Comparison of ENCODE assay signal across 7 cellular contexts in genomic region chr19:41746593-41747227, GRCh38. TPM values are rescaled to one million over a fixed set of nuclear protein-coding genes. Genes with fewer than 3 reads are reported as not detected.
DNase-seq lines count a peak whose midpoint lies in the region; ATAC-seq and TF ChIP-seq lines count a peak whose summit lies in the region.

No MANE protein-coding gene starts in this region.

- peaks cover 0 to 39% of the 10 kb centered on the region in 2 donors for H3K4me1 ChIP-seq in left lung

- peak; percentile 67 for TF ChIP-seq CTCF in GM12864 (IDR thresholded peaks at IDR 0.05; ENCODE audit: low read depth, low read length, missing control alignments)
- TF ChIP-seq CTCF in brain (conservative IDR thresholded peaks at IDR 0.05), result peak; percentile 21 to 45
- peak; percentile 36 to 37 for TF ChIP-seq CTCF in left lung (IDR thresholded peaks at IDR 0.05)

- no peaks in the 10 kb centered on the region for H3K9me3 Mint-ChIP-seq in brain
- no peaks in the 10 kb centered on the region for H3K9me3 Mint-ChIP-seq in stimulated activated naive B cell treated with anti-CD40 and anti-IgM and Interleukin-4, amounts not matched to agents 10 μg/mL and 1 μg/mL and 100 μg/mL, for 72 hours

- H3K27ac Mint-ChIP-seq in brain, result no peak overlapping the region
- H3K27ac Mint-ChIP-seq in stimulated activated naive B cell treated with anti-CD40 and anti-IgM and Interleukin-4, amounts not matched to agents 10 μg/mL and 1 μg/mL and 100 μg/mL, for 72 hours, result no peak overlapping the region

- H3K27ac ChIP-seq in left lung, result peak overlapping the region in 1 of 2 donors; percentile 80

- DNase-seq in GM12864 (ENCODE audit: low read depth) (peak; percentile 4), NCI-H1694 (lab: John Stamatoyannopoulos, UW) (peak; percentile 25), T-helper 9 cell (peak; percentile 8), left lung (peak in 1 of 2 donors; percentile 57)
- peak; percentile 8 for DNase-seq in stimulated activated naive B cell treated with anti-CD40 and anti-IgM and Interleukin-4, amounts not matched to agents 10 μg/mL and 1 μg/mL and 100 μg/mL, for 72 hours

- H3K9me3 ChIP-seq in left lung, result no peaks in the 10 kb centered on the region

- no peaks in the 10 kb centered on the region for H3K36me3 Mint-ChIP-seq in brain
- H3K36me3 Mint-ChIP-seq in stimulated activated naive B cell treated with anti-CD40 and anti-IgM and Interleukin-4, amounts not matched to agents 10 μg/mL and 1 μg/mL and 100 μg/mL, for 72 hours, result no peaks in the 10 kb centered on the region

- H3K27me3 ChIP-seq in left lung, result peaks cover 0 to 22% of the 10 kb centered on the region in 2 donors

- H3K4me3 ChIP-seq in GM12864 (ENCODE audit: low read depth, low read length), result no peak overlapping the region
- no peak overlapping the region for H3K4me3 ChIP-seq in left lung

- ATAC-seq in left lung (peak; percentile 79), HG03457 (IDR thresholded peaks at IDR 0.05; ENCODE audit: unreplicated experiment) (no peak)
- peak; percentile 76 to 81 for ATAC-seq in stimulated activated naive B cell treated with anti-CD40 and anti-IgM and Interleukin-4, amounts not matched to agents 10 μg/mL and 1 μg/mL and 100 μg/mL, for 72 hours (replicated peaks)

- H3K27me3 Mint-ChIP-seq in brain, result peaks cover 73% of the 10 kb centered on the region
- peaks cover 40 to 51% of the 10 kb centered on the region in 2 donors for H3K27me3 Mint-ChIP-seq in stimulated activated naive B cell treated with anti-CD40 and anti-IgM and Interleukin-4, amounts not matched to agents 10 μg/mL and 1 μg/mL and 100 μg/mL, for 72 hours

- intact Hi-C loops in left lung (cut with DNase I), result no loop called here

- no peak overlapping the region for H3K4me3 Mint-ChIP-seq in brain
- H3K4me3 Mint-ChIP-seq in stimulated activated naive B cell treated with anti-CD40 and anti-IgM and Interleukin-4, amounts not matched to agents 10 μg/mL and 1 μg/mL and 100 μg/mL, for 72 hours, result no peak overlapping the region

- no peaks in the 10 kb centered on the region for H3K4me1 Mint-ChIP-seq in brain
- H3K4me1 Mint-ChIP-seq in stimulated activated naive B cell treated with anti-CD40 and anti-IgM and Interleukin-4, amounts not matched to agents 10 μg/mL and 1 μg/mL and 100 μg/mL, for 72 hours, result peaks cover 21 to 36% of the 10 kb centered on the region in 2 donors

- no peaks in the 10 kb centered on the region for H3K36me3 ChIP-seq in left lung

RNA-seq across cellular contexts. Expression of gene CEACAM6, which starts 8.6 kb away (rescaled TPM):
- 2.0 TPM for polyA plus RNA-seq in brain (ENCODE audit: insufficient read depth, low read depth, low replicate concordance)
- 1,000 to 10,000 TPM in 1 of 2 donors, 100 to 1,000 TPM in 1; 367 to 1,560 TPM for total RNA-seq in left lung

RNA-seq across cellular contexts. Expression of gene CEACAM5, which starts 38.3 kb away (rescaled TPM):
- 1.1 TPM for polyA plus RNA-seq in brain (ENCODE audit: insufficient read depth, low read depth, low replicate concordance)
- 10 to 100 TPM; 21.2 to 31.1 TPM for total RNA-seq in left lung

RNA-seq across cellular contexts. Expression of gene CEACAM3, which starts 49.7 kb away (rescaled TPM):
- polyA plus RNA-seq in brain (ENCODE audit: insufficient read depth, low read depth, low replicate concordance), result not detected
- 1 to 10 TPM in 1 of 2 donors, under 1 TPM in 1; 0.87 to 8.6 TPM for total RNA-seq in left lung

RNA-seq across cellular contexts. Expression of gene CEACAM7, which starts 58.6 kb away (rescaled TPM):
- 0.22 TPM for polyA plus RNA-seq in brain (ENCODE audit: insufficient read depth, low read depth, low replicate concordance)
- total RNA-seq in left lung, result under 1 TPM; 0.18 to 0.44 TPM
